In genomic region chr12:80777587-80777986, GRCh38 we compare ENCODE assay signal across 9 cellular contexts.
DNase-seq lines count a peak whose midpoint lies in the region; ATAC-seq and TF ChIP-seq lines count a peak whose summit lies in the region.
"Had no signal": no experiment of that assay in that cellular context is flagged by ENCODE, and none has a peak within 500 bp of the region (broad histone marks: within the 10 kb centered on the region; RNA-seq: fewer than 3 reads in every experiment).

No MANE protein-coding gene starts in this region.

- TF ChIP-seq CTCF in fibroblast of the aortic adventitia (IDR thresholded peaks at IDR 0.05; ENCODE audit: insufficient read depth, low read length): no peak

- no peak overlapping the region for H3K9ac ChIP-seq in skeletal muscle tissue (ENCODE audit: low read depth in 1 of 3, low read length in 3 of 3)

- H3K9me3 ChIP-seq in skeletal muscle tissue (ENCODE audit: control insufficient read depth in 3 of 3, low read length in 3 of 3): no peaks in the 10 kb centered on the region

- peak overlapping the region; percentile 28 for H3K27ac ChIP-seq in skeletal muscle tissue (ENCODE audit: low read depth, low read length)
- no peak overlapping the region for H3K27ac ChIP-seq in substantia nigra (ENCODE audit: low read depth, low read length, poor library complexity, severe bottlenecking)

- H3K4me3 ChIP-seq in fibroblast of the aortic adventitia (ENCODE audit: low read depth, low read length): no peak overlapping the region
- no peak overlapping the region for H3K4me3 ChIP-seq in skeletal muscle tissue (ENCODE audit: low read length in 3 of 3)

- ATAC-seq in GM18519 (IDR thresholded peaks at IDR 0.05; ENCODE audit: low FRiP score, unreplicated experiment): peak; percentile 0

- no peaks in the 10 kb centered on the region for H3K36me3 ChIP-seq in skeletal muscle tissue (ENCODE audit: control insufficient read depth in 3 of 3, insufficient read depth in 3 of 3, low read length in 3 of 3)

- H3K4me1 ChIP-seq in skeletal muscle tissue (ENCODE audit: control insufficient read depth in 3 of 3, insufficient read depth in 3 of 3, low read length in 3 of 3): no peaks in the 10 kb centered on the region

- no peaks in the 10 kb centered on the region for H3K27me3 ChIP-seq in skeletal muscle tissue (ENCODE audit: control insufficient read depth in 3 of 3, insufficient read depth in 3 of 3, low read length in 3 of 3)

- peak; percentile 63 for DNase-seq in NCI-H748 (lab: John Stamatoyannopoulos, UW; ENCODE audit: unreplicated experiment)
- DNase-seq in fibroblast of the aortic adventitia (ENCODE audit: low read depth): peak; percentile 59
- no peak for DNase-seq in NCI-H82 (lab: John Stamatoyannopoulos, UW)
- no peak for DNase-seq in NCI-H774 (lab: John Stamatoyannopoulos, UW)
- no peak for DNase-seq in NCI-H1092 (lab: John Stamatoyannopoulos, UW)
- no peak for DNase-seq in substantia nigra (lab: John Stamatoyannopoulos, UW)
- DNase-seq: glutamatergic neuron had no signal

Comparison
In these comparisons a context has a peak if more than half of its experiments do, and no peak if none do; other contexts are left out.
1. DNase-seq: peak in NCI-H748 (single experiment) and fibroblast of the aortic adventitia (single experiment); none in NCI-H82 (single experiment), NCI-H774 (single experiment), NCI-H1092 (single experiment) and substantia nigra (0 of 49).